Comparison of ENCODE assay signal across 8 cellular contexts in the genomic region with DNA sequence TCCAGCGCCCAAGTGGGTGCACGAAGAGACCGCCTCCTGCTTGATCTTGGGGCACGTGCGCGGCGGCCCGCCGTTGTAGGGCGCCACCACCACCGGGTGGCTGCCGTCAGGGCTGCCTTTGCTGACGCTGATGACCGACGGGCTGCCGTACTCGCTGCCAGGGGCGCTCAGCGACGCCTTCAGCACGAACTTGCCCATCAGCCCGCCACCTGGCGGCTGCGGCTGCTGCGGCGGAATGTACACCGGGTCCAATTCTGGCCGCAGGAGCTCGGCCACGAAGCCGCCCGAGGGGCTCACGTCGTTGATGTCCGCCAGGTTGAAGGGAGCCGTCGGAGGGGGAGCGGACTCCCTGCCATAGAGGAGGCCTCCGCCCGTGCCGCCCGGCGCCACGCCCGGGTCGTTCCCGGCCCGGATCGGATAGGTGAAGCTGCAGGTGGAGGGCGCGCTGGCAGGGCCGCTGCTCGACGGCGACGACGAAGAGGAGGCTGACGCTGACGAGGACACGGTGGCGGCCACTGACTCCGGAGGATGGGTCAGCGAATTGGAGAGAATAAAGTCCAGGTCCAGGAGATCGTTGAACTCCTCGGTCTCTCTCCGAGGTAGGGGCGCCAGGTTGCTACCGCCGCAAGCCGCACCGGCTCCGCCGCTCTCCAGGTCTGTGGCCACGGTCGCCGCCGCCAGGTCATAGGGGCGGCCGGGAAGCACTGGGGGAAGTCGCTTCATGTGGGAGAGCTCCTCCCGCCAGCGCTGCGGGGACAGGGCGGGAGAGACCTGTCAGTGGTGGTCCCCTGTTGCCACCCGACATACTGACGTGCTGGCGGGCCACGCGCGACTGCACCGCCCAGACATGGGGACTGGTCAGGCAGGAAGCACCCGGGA. TPM values are rescaled to one million over a fixed set of nuclear protein-coding genes. Genes with fewer than 3 reads are reported as not detected.
DNase-seq lines count a peak whose midpoint lies in the region; ATAC-seq and TF ChIP-seq lines count a peak whose summit lies in the region.

No MANE protein-coding gene starts in this region.

- peak; percentile 78 for TF ChIP-seq CTCF in retinal pigment epithelial cell (conservative IDR thresholded peaks at IDR 0.05; ENCODE audit: low read depth, low read length)

- no peaks in the 10 kb centered on the region for H3K27me3 ChIP-seq in right cardiac atrium (ENCODE audit: control insufficient read depth, insufficient read depth)

- peak overlapping the region; percentile 94 for H3K27ac ChIP-seq in right cardiac atrium (ENCODE audit: low read length)

- intact Hi-C loops in right cardiac atrium (cut with DNase I), result loop anchor here in 3 of 4 donors (2.0 to 10.0 kb wide), 7 partner anchors 149 to 1080 kb away; no protein-coding TSS in a partner anchor

- peaks cover 18% of the 10 kb centered on the region for H3K4me1 Mint-ChIP-seq in activated naive CD8-positive, alpha-beta T cell (ENCODE audit: low read depth)

- peaks cover 39% of the 10 kb centered on the region for H3K27me3 Mint-ChIP-seq in activated naive CD8-positive, alpha-beta T cell

- no peaks in the 10 kb centered on the region for H3K9me3 ChIP-seq in right cardiac atrium (ENCODE audit: control insufficient read depth, low read length)

- 19% methylated on average over 92 of the region's 92 CpGs for WGBS in right cardiac atrium

- peak; percentile 48 for DNase-seq in stimulated activated CD4-positive, alpha-beta T cell treated with anti-CD3 and anti-CD28 coated beads, Interleukin-15, amount 100 ng/mL, for 24 hours
- DNase-seq in stimulated activated CD4-positive, alpha-beta T cell treated with anti-CD3 and anti-CD28 coated beads, Interleukin-2, amount 100 ng/mL, for 48 hours, result no peak
- peak; percentile 65 to 87 (median 85) for DNase-seq in right cardiac atrium
- DNase-seq in retinal pigment epithelial cell (ENCODE audit: low read depth), result no peak
- no peak for DNase-seq in A172 (ENCODE audit: low spot score)

- H3K4me3 Mint-ChIP-seq in activated naive CD8-positive, alpha-beta T cell, result peak overlapping the region; percentile 46

- H3K4me1 ChIP-seq in right cardiac atrium (ENCODE audit: control insufficient read depth, insufficient read depth, low read length), result no peaks in the 10 kb centered on the region

- H3K4me3 ChIP-seq in right cardiac atrium (ENCODE audit: low read length) (peak overlapping the region; percentile 76), retinal pigment epithelial cell (ENCODE audit: low read length) (peak overlapping the region; percentile 53)

- peak in 1 of 2 donors; percentile 4 for ATAC-seq in right cardiac atrium
- no peak for ATAC-seq in GM18519 (IDR thresholded peaks at IDR 0.05; ENCODE audit: low FRiP score, unreplicated experiment)
- ATAC-seq in GM18498 (IDR thresholded peaks at IDR 0.05; ENCODE audit: unreplicated experiment), result no peak

- H3K36me3 Mint-ChIP-seq in activated naive CD8-positive, alpha-beta T cell, result no peaks in the 10 kb centered on the region

- H3K27ac Mint-ChIP-seq in activated naive CD8-positive, alpha-beta T cell, result no peak overlapping the region

- H3K9me3 Mint-ChIP-seq in activated naive CD8-positive, alpha-beta T cell (ENCODE audit: low read depth), result no peaks in the 10 kb centered on the region

RNA-seq across cellular contexts. Expression of a gene that starts 1.8 kb away (rescaled TPM):
- 10 to 100 TPM; 37.0 to 71.6 (median 44.0) TPM for total RNA-seq in right cardiac atrium
- 44.1 TPM for polyA plus RNA-seq in right cardiac atrium
- 5.4 and 6.4 TPM in 2 replicates for total RNA-seq in A172 (2014; rRNA removed; shearing (Covaris generic))

Comparison
In these comparisons a context has a peak if more than half of its experiments do, and no peak if none do; other contexts are left out.
1. DNase-seq: peak in stimulated activated CD4-positive, alpha-beta T cell treated with anti-CD3 and anti-CD28 coated beads, Interleukin-15, amount 100 ng/mL, for 24 hours (single experiment) and right cardiac atrium (3 of 3); none in stimulated activated CD4-positive, alpha-beta T cell treated with anti-CD3 and anti-CD28 coated beads, Interleukin-2, amount 100 ng/mL, for 48 hours (0 of 2), retinal pigment epithelial cell (single experiment) and A172 (single experiment).